ENCODE assay signal across 38 cellular contexts in genomic region chr4:169366821-169367220, GRCh38.
"Had no signal": no experiment of that assay in that cellular context is flagged by ENCODE, and none has a peak within 500 bp of the region (broad histone marks: within the 10 kb centered on the region; RNA-seq: fewer than 3 reads in every experiment).

No MANE protein-coding gene starts in this region.

- H3K4me3 ChIP-seq: ascending aorta, cardiac muscle cell, colonic mucosa had no signal

- ATAC-seq: activated CD4-positive, alpha-beta T cell treated with anti-CD3 and anti-CD28 coated beads for 36 hours; activated CD4-positive, CD25-positive, alpha-beta regulatory T cell treated with anti-CD3 and anti-CD28 coated beads, Interleukin-2, amount 50 U/mL, for 24 hours; activated CD8-positive, alpha-beta memory T cell treated with anti-CD3 and anti-CD28 coated beads, Interleukin-2, amount 10 ng/mL, durations not matched to agents 7 days and 5 days; activated CD8-positive, alpha-beta T cell treated with anti-CD3 and anti-CD28 coated beads, Interleukin-2, amount 10 ng/mL, durations not matched to agents 7 days and 5 days; activated naive CD8-positive, alpha-beta T cell treated with anti-CD3 and anti-CD28 coated beads, Interleukin-2, amount 50 U/mL, for 24 hours had no signal

- H3K27ac ChIP-seq: ascending aorta, cardiac muscle cell, colonic mucosa, VCaP had no signal

- H3K27ac Mint-ChIP-seq: activated CD4-positive, alpha-beta memory T cell treated with anti-CD3 and anti-CD28 coated beads, Interleukin-2, amount 10 ng/mL, durations not matched to agents 7 days and 5 days; activated CD4-positive, alpha-beta T cell treated with anti-CD3 and anti-CD28 coated beads for 36 hours; activated CD4-positive, alpha-beta T cell treated with anti-CD3 and anti-CD28 coated beads, Interleukin-2, amount 10 ng/mL, durations not matched to agents 7 days and 5 days; activated CD8-positive, alpha-beta memory T cell treated with anti-CD3 and anti-CD28 coated beads, Interleukin-2, amount 10 ng/mL, durations not matched to agents 7 days and 5 days; activated CD8-positive, alpha-beta T cell treated with anti-CD3 and anti-CD28 coated beads, Interleukin-2, amount 10 ng/mL, durations not matched to agents 7 days and 5 days; activated naive CD4-positive, alpha-beta T cell treated with anti-CD3 and anti-CD28 coated beads, Interleukin-2, amount 10 ng/mL, durations not matched to agents 7 days and 5 days; activated naive CD4-positive, alpha-beta T cell treated with anti-CD3 and anti-CD28 coated beads, Interleukin-2, amount 50 U/mL, for 24 hours; activated naive CD8-positive, alpha-beta T cell; activated naive CD8-positive, alpha-beta T cell treated with anti-CD3 and anti-CD28 coated beads, Interleukin-2, amount 10 ng/mL, durations not matched to agents 7 days and 5 days; activated naive CD8-positive, alpha-beta T cell treated with anti-CD3 and anti-CD28 coated beads, Interleukin-2, amount 50 U/mL, for 24 hours; activated T-cell treated with anti-CD3 and anti-CD28 coated beads, Interleukin-2, amount 50 U/mL, for 24 hours; activated T-helper 2 cell treated with anti-CD3 and anti-CD28 coated beads, Interferon-gamma antibody, Interleukin-2, Interleukin-4, amounts not matched to agents 10 μg/mL and 5 μg/mL and 100 μg/mL, durations not matched to agents 14 hours and 24 hours and 36 hours; brain; T-helper 2 cell treated with Interferon-gamma antibody and Interleukin-4, amounts not matched to agents 5 μg/mL and 100 μg/mL, for 36 hours had no signal

- FAIRE-seq: bronchial epithelial cell, TTC549 had no signal

- H3K4me1 ChIP-seq: ascending aorta, colonic mucosa had no signal

- H3K36me3 Mint-ChIP-seq: activated CD8-positive, alpha-beta memory T cell treated with anti-CD3 and anti-CD28 coated beads, Interleukin-2, amount 10 ng/mL, durations not matched to agents 7 days and 5 days; activated naive CD4-positive, alpha-beta T cell treated with anti-CD3 and anti-CD28 coated beads, Interleukin-2, amount 10 ng/mL, durations not matched to agents 7 days and 5 days; activated naive CD8-positive, alpha-beta T cell treated with anti-CD3 and anti-CD28 coated beads, Interleukin-2, amount 10 ng/mL, durations not matched to agents 7 days and 5 days had no signal

- DNase-seq: activated CD4-positive, alpha-beta memory T cell treated with anti-CD3 and anti-CD28 coated beads, Interleukin-2, amount 10 ng/mL, durations not matched to agents 7 days and 5 days; activated CD4-positive, alpha-beta T cell treated with anti-CD3 and anti-CD28 coated beads for 1 hour; activated CD4-positive, alpha-beta T cell treated with anti-CD3 and anti-CD28 coated beads for 36 hours; activated CD4-positive, alpha-beta T cell treated with anti-CD3 and anti-CD28 coated beads for 48 hours; activated CD4-positive, alpha-beta T cell treated with anti-CD3 and anti-CD28 coated beads, Interleukin-2, amount 10 ng/mL, durations not matched to agents 7 days and 5 days; activated CD4-positive, alpha-beta T cell treated with anti-CD3 and anti-CD28 coated beads, Interleukin-2, amount 50 U/mL, for 48 hours; activated CD4-positive, CD25-positive, alpha-beta regulatory T cell; activated CD8-positive, alpha-beta memory T cell treated with anti-CD3 and anti-CD28 coated beads for 24 hours; activated CD8-positive, alpha-beta memory T cell treated with anti-CD3 and anti-CD28 coated beads, Interleukin-2, amount 10 ng/mL, durations not matched to agents 7 days and 5 days; activated CD8-positive, alpha-beta memory T cell treated with anti-CD3 and anti-CD28 coated beads, Interleukin-2, amount 50 U/mL, for 48 hours; activated CD8-positive, alpha-beta T cell treated with anti-CD3 and anti-CD28 coated beads, Interleukin-2, amount 10 ng/mL, durations not matched to agents 7 days and 5 days; activated effector memory CD4-positive, alpha-beta T cell treated with Interleukin-2 at 50 U/mL for 16 hours; activated gamma-delta T cell; activated naive CD4-positive, alpha-beta T cell treated with anti-CD3 and anti-CD28 coated beads, Interleukin-2, amount 10 ng/mL, durations not matched to agents 7 days and 5 days; activated naive CD4-positive, alpha-beta T cell treated with Interleukin-2 at 50 U/mL for 16 hours; activated naive CD8-positive, alpha-beta T cell treated with anti-CD3 and anti-CD28 coated beads, Interleukin-2, amount 10 ng/mL, durations not matched to agents 7 days and 5 days; activated naive CD8-positive, alpha-beta T cell treated with anti-CD3 and anti-CD28 coated beads, Interleukin-2, amount 50 U/mL, for 24 hours; activated T-cell treated with anti-CD3 and anti-CD28 coated beads, Interleukin-2, amount 50 U/mL, for 24 hours; activated T-cell treated with anti-CD3 and anti-CD28 coated beads, Interleukin-2, amount 50 U/mL, for 48 hours; amygdala; anterior cingulate cortex; caudate nucleus; cerebellar nuclear complex; colonic mucosa; T-helper 2 cell; T-helper 9 cell had no signal

- H3K4me1 Mint-ChIP-seq: activated CD4-positive, alpha-beta memory T cell treated with anti-CD3 and anti-CD28 coated beads, Interleukin-2, amount 10 ng/mL, durations not matched to agents 7 days and 5 days; activated CD4-positive, alpha-beta T cell treated with anti-CD3 and anti-CD28 coated beads for 36 hours; activated CD4-positive, alpha-beta T cell treated with anti-CD3 and anti-CD28 coated beads, Interleukin-2, amount 10 ng/mL, durations not matched to agents 7 days and 5 days; activated CD8-positive, alpha-beta memory T cell treated with anti-CD3 and anti-CD28 coated beads, Interleukin-2, amount 10 ng/mL, durations not matched to agents 7 days and 5 days; activated naive CD4-positive, alpha-beta T cell treated with anti-CD3 and anti-CD28 coated beads, Interleukin-2, amount 10 ng/mL, durations not matched to agents 7 days and 5 days; activated naive CD4-positive, alpha-beta T cell treated with anti-CD3 and anti-CD28 coated beads, Interleukin-2, amount 50 U/mL, for 24 hours; activated naive CD8-positive, alpha-beta T cell treated with anti-CD3 and anti-CD28 coated beads, Interleukin-2, amount 10 ng/mL, durations not matched to agents 7 days and 5 days; activated naive CD8-positive, alpha-beta T cell treated with anti-CD3 and anti-CD28 coated beads, Interleukin-2, amount 50 U/mL, for 24 hours; central memory CD8-positive, alpha-beta T cell had no signal

- H3K9me3 Mint-ChIP-seq: activated CD4-positive, alpha-beta memory T cell treated with anti-CD3 and anti-CD28 coated beads, Interleukin-2, amount 10 ng/mL, durations not matched to agents 7 days and 5 days; activated CD4-positive, alpha-beta T cell treated with anti-CD3 and anti-CD28 coated beads, Interleukin-2, amount 10 ng/mL, durations not matched to agents 7 days and 5 days; activated naive CD4-positive, alpha-beta T cell treated with anti-CD3 and anti-CD28 coated beads, Interleukin-2, amount 10 ng/mL, durations not matched to agents 7 days and 5 days; activated naive CD8-positive, alpha-beta T cell treated with anti-CD3 and anti-CD28 coated beads, Interleukin-2, amount 10 ng/mL, durations not matched to agents 7 days and 5 days; activated T-cell treated with anti-CD3 and anti-CD28 coated beads, Interleukin-2, amount 50 U/mL, for 24 hours; activated T-helper 2 cell treated with anti-CD3 and anti-CD28 coated beads, Interferon-gamma antibody, Interleukin-2, Interleukin-4, amounts not matched to agents 10 μg/mL and 5 μg/mL and 100 μg/mL, durations not matched to agents 14 hours and 24 hours and 36 hours; central memory CD8-positive, alpha-beta T cell; T-helper 2 cell treated with Interferon-gamma antibody and Interleukin-4, amounts not matched to agents 5 μg/mL and 100 μg/mL, for 36 hours had no signal

- H3K27me3 Mint-ChIP-seq: activated CD4-positive, alpha-beta T cell treated with anti-CD3 and anti-CD28 coated beads, Interleukin-2, amount 10 ng/mL, durations not matched to agents 7 days and 5 days; activated CD8-positive, alpha-beta memory T cell treated with anti-CD3 and anti-CD28 coated beads, Interleukin-2, amount 10 ng/mL, durations not matched to agents 7 days and 5 days; activated naive CD4-positive, alpha-beta T cell treated with anti-CD3 and anti-CD28 coated beads, Interleukin-2, amount 10 ng/mL, durations not matched to agents 7 days and 5 days had no signal

- H3K9me3 ChIP-seq: colonic mucosa had no signal

- H3K36me3 ChIP-seq: ascending aorta, cardiac muscle cell, colonic mucosa had no signal

- H3K4me3 Mint-ChIP-seq: activated CD4-positive, alpha-beta memory T cell treated with anti-CD3 and anti-CD28 coated beads, Interleukin-2, amount 10 ng/mL, durations not matched to agents 7 days and 5 days; activated CD4-positive, alpha-beta T cell treated with anti-CD3 and anti-CD28 coated beads for 36 hours; activated CD4-positive, alpha-beta T cell treated with anti-CD3 and anti-CD28 coated beads, Interleukin-2, amount 10 ng/mL, durations not matched to agents 7 days and 5 days; activated CD8-positive, alpha-beta memory T cell treated with anti-CD3 and anti-CD28 coated beads, Interleukin-2, amount 10 ng/mL, durations not matched to agents 7 days and 5 days; activated CD8-positive, alpha-beta T cell treated with anti-CD3 and anti-CD28 coated beads, Interleukin-2, amount 10 ng/mL, durations not matched to agents 7 days and 5 days; activated naive CD4-positive, alpha-beta T cell treated with anti-CD3 and anti-CD28 coated beads, Interleukin-2, amount 10 ng/mL, durations not matched to agents 7 days and 5 days; activated naive CD4-positive, alpha-beta T cell treated with anti-CD3 and anti-CD28 coated beads, Interleukin-2, amount 50 U/mL, for 24 hours; activated naive CD8-positive, alpha-beta T cell; activated naive CD8-positive, alpha-beta T cell treated with anti-CD3 and anti-CD28 coated beads, Interleukin-2, amount 10 ng/mL, durations not matched to agents 7 days and 5 days; activated naive CD8-positive, alpha-beta T cell treated with anti-CD3 and anti-CD28 coated beads, Interleukin-2, amount 50 U/mL, for 24 hours; activated T-cell treated with anti-CD3 and anti-CD28 coated beads, Interleukin-2, amount 50 U/mL, for 24 hours; brain; central memory CD8-positive, alpha-beta T cell; T-helper 2 cell treated with Interferon-gamma antibody and Interleukin-4, amounts not matched to agents 5 μg/mL and 100 μg/mL, for 36 hours had no signal

- H3K27me3 ChIP-seq: ascending aorta, cardiac muscle cell, colonic mucosa had no signal
